In the genomic region with DNA sequence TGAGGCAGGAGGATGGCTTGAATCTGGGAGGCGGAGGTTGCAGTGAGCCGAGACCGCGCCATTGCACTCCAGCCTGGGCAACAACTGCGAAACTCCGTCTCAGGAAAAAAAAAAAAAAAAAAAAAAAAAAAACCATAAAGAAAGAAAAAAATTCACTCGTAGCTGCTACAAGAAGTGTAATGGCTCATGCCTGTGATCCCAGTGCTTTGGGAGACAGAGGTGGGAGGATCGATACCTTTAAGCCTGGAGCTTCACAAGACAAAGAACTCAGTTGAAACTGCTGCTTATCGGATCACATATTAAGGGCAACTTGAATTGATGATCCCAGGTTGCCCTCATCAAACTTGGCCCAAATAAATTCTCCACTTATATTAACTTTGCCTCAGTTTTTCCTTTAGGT, we compare ENCODE assay signal across 8 cellular contexts. TPM values are rescaled to one million over a fixed set of nuclear protein-coding genes. Genes with fewer than 3 reads are reported as not detected.
A peak's percentile ranks its signal among the peaks of the same experiment; 100 is the strongest.
DNase-seq lines count a peak whose midpoint lies in the region; ATAC-seq and TF ChIP-seq lines count a peak whose summit lies in the region.

No MANE protein-coding gene starts in this region.

- H3K4me1 ChIP-seq in subcutaneous abdominal adipose tissue (ENCODE audit: control insufficient read depth in 5 of 5, insufficient read depth in 5 of 5, low read length in 5 of 5) (peaks cover 2 to 24% (median 19%) of the 10 kb centered on the region in 5 donors), SJCRH30 (no peaks in the 10 kb centered on the region), ovary (ENCODE audit: insufficient read depth) (no peaks in the 10 kb centered on the region)

- ATAC-seq in activated T-cell treated with anti-CD3 and anti-CD28 coated beads, Interleukin-2, amount 50 U/mL, for 72 hours (replicated peaks in 1 of 2) = no peak
- no peak for ATAC-seq in T-helper 17 cell

- H3K4me1 Mint-ChIP-seq in activated T-cell treated with anti-CD3 and anti-CD28 coated beads, Interleukin-2, amount 50 U/mL, for 72 hours (ENCODE audit: low read depth) = peaks cover 34% of the 10 kb centered on the region
- H3K4me1 Mint-ChIP-seq in T-helper 17 cell = peaks cover 22% of the 10 kb centered on the region

- H3K27me3 Mint-ChIP-seq in activated T-cell treated with anti-CD3 and anti-CD28 coated beads, Interleukin-2, amount 50 U/mL, for 72 hours (ENCODE audit: low read depth) = no peaks in the 10 kb centered on the region
- H3K27me3 Mint-ChIP-seq in T-helper 17 cell = no peaks in the 10 kb centered on the region

- peak overlapping the region; percentile 87 to 97 for H3K4me3 Mint-ChIP-seq in activated T-cell treated with anti-CD3 and anti-CD28 coated beads, Interleukin-2, amount 50 U/mL, for 72 hours
- H3K4me3 Mint-ChIP-seq in T-helper 17 cell = peak overlapping the region; percentile 93

- DNase-seq in activated T-cell treated with anti-CD3 and anti-CD28 coated beads, Interleukin-2, amount 50 U/mL, for 72 hours = no peak
- DNase-seq in activated T-cell treated with anti-CD3 and anti-CD28 coated beads, Interleukin-2, amount 50 U/mL, for 48 hours = no peak
- DNase-seq in T-helper 17 cell (no peak), fibroblast of villous mesenchyme (ENCODE audit: low read depth) (no peak), SJCRH30 (no peak), ovary (no peak)
- DNase-seq in stimulated activated CD4-positive, alpha-beta T cell treated with anti-CD3 and anti-CD28 coated beads, Interleukin-2, amount 100 ng/mL, for 24 hours = no peak

- peak overlapping the region; percentile 87 for H3K27ac ChIP-seq in subcutaneous abdominal adipose tissue (ENCODE audit: low read depth, low read length)
- no peak overlapping the region for H3K27ac ChIP-seq in SJCRH30
- no peak overlapping the region for H3K27ac ChIP-seq in ovary

- WGBS in ovary, 3 donors = 93 to 98% (median 97%) methylated on average over 9 of the region's 9 CpGs

- H3K4me3 ChIP-seq in fibroblast of villous mesenchyme (ENCODE audit: low read depth, low read length) (peak overlapping the region; percentile 69), subcutaneous abdominal adipose tissue (ENCODE audit: low read depth in 1 of 5, low read length in 5 of 5) (peak overlapping the region in 3 of 5 donors; percentile 68 to 87 (median 80)), SJCRH30 (no peak overlapping the region), ovary (no peak overlapping the region)

- intact Hi-C loops in ovary (cut with DNase I) = no loop called here

- H3K9me3 ChIP-seq in T-helper 17 cell (ENCODE audit: control insufficient read depth, low read length, poor library complexity, severe bottlenecking) (peaks cover 5% of the 10 kb centered on the region), subcutaneous abdominal adipose tissue (ENCODE audit: control insufficient read depth in 5 of 5, low read length in 5 of 5) (no peaks in the 10 kb centered on the region), SJCRH30 (replicated peaks) (0 out of 2 replicates have a peak, but pooled peaks cover 3% of the 10 kb centered on the region), ovary (no peaks in the 10 kb centered on the region)

- H3K36me3 ChIP-seq in subcutaneous abdominal adipose tissue (ENCODE audit: control insufficient read depth in 5 of 5, insufficient read depth in 5 of 5, low read length in 5 of 5) (no peaks in the 10 kb centered on the region), SJCRH30 (no peaks in the 10 kb centered on the region), ovary (no peaks in the 10 kb centered on the region)

- H3K27me3 ChIP-seq in subcutaneous abdominal adipose tissue (ENCODE audit: control insufficient read depth in 5 of 5, insufficient read depth in 4 of 5, low read length in 5 of 5) (no peaks in the 10 kb centered on the region), SJCRH30 (no peaks in the 10 kb centered on the region), ovary (no peaks in the 10 kb centered on the region)

- TF ChIP-seq CTCF in fibroblast of villous mesenchyme (IDR thresholded peaks at IDR 0.05; ENCODE audit: insufficient read depth, low read depth, low read length) (no peak), ovary (IDR thresholded peaks at IDR 0.05) (no peak)

- peaks cover 0 to 3% of the 10 kb centered on the region in 2 donors for H3K9me3 Mint-ChIP-seq in activated T-cell treated with anti-CD3 and anti-CD28 coated beads, Interleukin-2, amount 50 U/mL, for 72 hours

- peak overlapping the region in 1 of 5 donors; percentile 88 for H3K9ac ChIP-seq in subcutaneous abdominal adipose tissue (ENCODE audit: low read length in 5 of 5)

- peak overlapping the region; percentile 99 for H3K27ac Mint-ChIP-seq in activated T-cell treated with anti-CD3 and anti-CD28 coated beads, Interleukin-2, amount 50 U/mL, for 72 hours
- peak overlapping the region; percentile 95 for H3K27ac Mint-ChIP-seq in T-helper 17 cell

- TF ChIP-seq EP300 in ovary (IDR thresholded peaks at IDR 0.05) = no peak

- peaks cover 0 to 4% of the 10 kb centered on the region in 2 donors for H3K36me3 Mint-ChIP-seq in activated T-cell treated with anti-CD3 and anti-CD28 coated beads, Interleukin-2, amount 50 U/mL, for 72 hours (ENCODE audit: insufficient read depth in 2 of 2)
- H3K36me3 Mint-ChIP-seq in T-helper 17 cell (ENCODE audit: low read depth) = no peaks in the 10 kb centered on the region

- TF ChIP-seq POLR2A in ovary (IDR thresholded peaks at IDR 0.05) = no peak

RNA-seq across cellular contexts. Expression of gene ZCCHC7, which starts 1.0 kb away (rescaled TPM):
- 10 to 100 TPM; 47.2 to 47.4 TPM for total RNA-seq in activated T-cell treated with anti-CD3 and anti-CD28 coated beads, Interleukin-2, amount 50 U/mL, for 72 hours
- total RNA-seq in T-helper 17 cell (10 to 100 TPM; 33.4 to 33.6 TPM), fibroblast of villous mesenchyme (16.1 and 25.0 TPM in 2 replicates), ovary (10 to 100 TPM; 15.9 to 37.4 (median 30.2) TPM)
- 18.3 and 19.5 TPM in 2 replicates for total RNA-seq in SJCRH30 (2014; rRNA removed; shearing (Covaris generic))
- polyA plus RNA-seq in ovary = 10 to 100 TPM; 15.8 to 20.4 TPM

Comparison
In these comparisons a context has a peak if more than half of its experiments do, and no peak if none do; other contexts are left out.
1. H3K4me3 ChIP-seq: peak in fibroblast of villous mesenchyme (single experiment) and subcutaneous abdominal adipose tissue (3 of 5); none in SJCRH30 (single experiment) and ovary (single experiment).